Comparison of ENCODE assay signal across 1 cellular context in the genomic region with DNA sequence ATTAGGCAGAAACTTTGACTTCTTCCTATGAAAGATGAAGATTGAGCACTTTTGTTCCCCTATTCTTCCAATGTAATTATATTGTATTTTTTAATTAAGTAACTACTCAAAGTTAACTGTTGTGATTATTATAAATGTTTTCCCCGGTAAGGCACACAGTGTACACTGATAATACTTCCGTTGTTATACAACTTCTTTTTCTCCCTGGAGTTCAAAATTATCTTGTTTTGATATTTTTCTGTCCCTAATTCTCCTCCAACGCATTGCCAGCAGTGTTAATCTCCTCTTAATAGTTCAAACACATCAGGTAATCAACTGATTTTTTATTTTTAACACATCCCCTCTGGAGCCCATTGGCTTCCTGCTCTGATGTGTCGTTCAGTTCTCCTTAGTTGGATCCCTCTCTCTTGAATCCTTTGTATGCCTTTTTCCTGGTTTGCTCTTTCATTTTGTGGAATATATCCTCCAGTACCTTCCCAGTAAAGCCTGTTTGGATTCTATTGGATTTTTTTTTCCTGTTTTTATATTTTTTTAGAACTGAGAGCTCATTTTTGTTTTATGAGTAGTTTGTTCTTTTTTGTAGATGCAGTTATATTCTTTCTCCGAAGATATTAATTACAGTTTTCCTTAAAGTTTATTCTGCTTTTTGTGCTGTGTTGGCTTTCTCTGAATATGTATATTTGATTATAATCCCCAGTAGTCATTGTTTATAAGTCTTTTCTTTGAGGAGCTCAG.
TF ChIP-seq lines count a peak whose summit lies in the region.

No MANE protein-coding gene starts in this region.

TF ChIP-seq in HepG2, 621 proteins besides CTCF, POLR2A, EP300 and RAD21:
- TF ChIP-seq PAX8 (CRISPR knock-in tag; IDR thresholded peaks at IDR 0.05; ENCODE audit: borderline replicate concordance), result no peak
- TF ChIP-seq ZNF430 (CRISPR knock-in tag; IDR thresholded peaks at IDR 0.05), result no peak
- no peak for TF ChIP-seq MAZ (IDR thresholded peaks at IDR 0.05; ENCODE audit: borderline replicate concordance, low read depth, low read length)
- TF ChIP-seq MAZ (CRISPR knock-in tag; IDR thresholded peaks at IDR 0.05; ENCODE audit: low read depth), result no peak
- peak; percentile 2; the same call in 1 of the 2 replicates for TF ChIP-seq ISL2 (CRISPR knock-in tag; IDR thresholded peaks at IDR 0.05)
- TF ChIP-seq, protein P1, sequence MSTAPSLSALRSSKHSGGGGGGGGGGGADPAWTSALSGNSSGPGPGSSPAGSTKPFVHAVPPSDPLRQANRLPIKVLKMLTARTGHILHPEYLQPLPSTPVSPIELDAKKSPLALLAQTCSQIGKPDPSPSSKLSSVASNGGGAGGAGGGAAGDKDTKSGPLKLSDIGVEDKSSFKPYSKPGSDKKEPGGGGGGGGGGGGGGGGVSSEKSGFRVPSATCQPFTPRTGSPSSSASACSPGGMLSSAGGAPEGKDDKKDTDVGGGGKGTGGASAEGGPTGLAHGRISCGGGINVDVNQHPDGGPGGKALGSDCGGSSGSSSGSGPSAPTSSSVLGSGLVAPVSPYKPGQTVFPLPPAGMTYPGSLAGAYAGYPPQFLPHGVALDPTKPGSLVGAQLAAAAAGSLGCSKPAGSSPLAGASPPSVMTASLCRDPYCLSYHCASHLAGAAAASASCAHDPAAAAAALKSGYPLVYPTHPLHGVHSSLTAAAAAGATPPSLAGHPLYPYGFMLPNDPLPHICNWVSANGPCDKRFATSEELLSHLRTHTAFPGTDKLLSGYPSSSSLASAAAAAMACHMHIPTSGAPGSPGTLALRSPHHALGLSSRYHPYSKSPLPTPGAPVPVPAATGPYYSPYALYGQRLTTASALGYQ (CRISPR knock-in tag; IDR thresholded peaks at IDR 0.05), result peak; percentile 48; the same call in 1 of the 2 replicates
- TF ChIP-seq, protein P2, sequence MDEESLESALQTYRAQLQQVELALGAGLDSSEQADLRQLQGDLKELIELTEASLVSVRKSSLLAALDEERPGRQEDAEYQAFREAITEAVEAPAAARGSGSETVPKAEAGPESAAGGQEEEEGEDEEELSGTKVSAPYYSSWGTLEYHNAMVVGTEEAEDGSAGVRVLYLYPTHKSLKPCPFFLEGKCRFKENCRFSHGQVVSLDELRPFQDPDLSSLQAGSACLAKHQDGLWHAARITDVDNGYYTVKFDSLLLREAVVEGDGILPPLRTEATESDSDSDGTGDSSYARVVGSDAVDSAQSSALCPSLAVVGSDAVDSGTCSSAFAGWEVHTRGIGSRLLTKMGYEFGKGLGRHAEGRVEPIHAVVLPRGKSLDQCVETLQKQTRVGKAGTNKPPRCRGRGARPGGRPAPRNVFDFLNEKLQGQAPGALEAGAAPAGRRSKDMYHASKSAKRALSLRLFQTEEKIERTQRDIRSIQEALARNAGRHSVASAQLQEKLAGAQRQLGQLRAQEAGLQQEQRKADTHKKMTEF (CRISPR knock-in tag; IDR thresholded peaks at IDR 0.05), result no peak
- TF ChIP-seq, protein P3, sequence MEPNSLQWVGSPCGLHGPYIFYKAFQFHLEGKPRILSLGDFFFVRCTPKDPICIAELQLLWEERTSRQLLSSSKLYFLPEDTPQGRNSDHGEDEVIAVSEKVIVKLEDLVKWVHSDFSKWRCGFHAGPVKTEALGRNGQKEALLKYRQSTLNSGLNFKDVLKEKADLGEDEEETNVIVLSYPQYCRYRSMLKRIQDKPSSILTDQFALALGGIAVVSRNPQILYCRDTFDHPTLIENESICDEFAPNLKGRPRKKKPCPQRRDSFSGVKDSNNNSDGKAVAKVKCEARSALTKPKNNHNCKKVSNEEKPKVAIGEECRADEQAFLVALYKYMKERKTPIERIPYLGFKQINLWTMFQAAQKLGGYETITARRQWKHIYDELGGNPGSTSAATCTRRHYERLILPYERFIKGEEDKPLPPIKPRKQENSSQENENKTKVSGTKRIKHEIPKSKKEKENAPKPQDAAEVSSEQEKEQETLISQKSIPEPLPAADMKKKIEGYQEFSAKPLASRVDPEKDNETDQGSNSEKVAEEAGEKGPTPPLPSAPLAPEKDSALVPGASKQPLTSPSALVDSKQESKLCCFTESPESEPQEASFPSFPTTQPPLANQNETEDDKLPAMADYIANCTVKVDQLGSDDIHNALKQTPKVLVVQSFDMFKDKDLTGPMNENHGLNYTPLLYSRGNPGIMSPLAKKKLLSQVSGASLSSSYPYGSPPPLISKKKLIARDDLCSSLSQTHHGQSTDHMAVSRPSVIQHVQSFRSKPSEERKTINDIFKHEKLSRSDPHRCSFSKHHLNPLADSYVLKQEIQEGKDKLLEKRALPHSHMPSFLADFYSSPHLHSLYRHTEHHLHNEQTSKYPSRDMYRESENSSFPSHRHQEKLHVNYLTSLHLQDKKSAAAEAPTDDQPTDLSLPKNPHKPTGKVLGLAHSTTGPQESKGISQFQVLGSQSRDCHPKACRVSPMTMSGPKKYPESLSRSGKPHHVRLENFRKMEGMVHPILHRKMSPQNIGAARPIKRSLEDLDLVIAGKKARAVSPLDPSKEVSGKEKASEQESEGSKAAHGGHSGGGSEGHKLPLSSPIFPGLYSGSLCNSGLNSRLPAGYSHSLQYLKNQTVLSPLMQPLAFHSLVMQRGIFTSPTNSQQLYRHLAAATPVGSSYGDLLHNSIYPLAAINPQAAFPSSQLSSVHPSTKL (CRISPR knock-in tag; IDR thresholded peaks at IDR 0.05), result 0 out of 2 replicates have a peak, but pooled peaks have one; percentile 1
- TF ChIP-seq KMT2B (CRISPR knock-in tag; IDR thresholded peaks at IDR 0.05), result no peak
- no peak for TF ChIP-seq PREB (CRISPR knock-in tag; IDR thresholded peaks at IDR 0.05)
- 0 out of 2 replicates have a peak, but pooled peaks have one; percentile 12 for TF ChIP-seq MED1 (CRISPR knock-in tag; IDR thresholded peaks at IDR 0.05)
TF ChIP-seq in HepG2: peak in this region for 4.
